In the genomic region with DNA sequence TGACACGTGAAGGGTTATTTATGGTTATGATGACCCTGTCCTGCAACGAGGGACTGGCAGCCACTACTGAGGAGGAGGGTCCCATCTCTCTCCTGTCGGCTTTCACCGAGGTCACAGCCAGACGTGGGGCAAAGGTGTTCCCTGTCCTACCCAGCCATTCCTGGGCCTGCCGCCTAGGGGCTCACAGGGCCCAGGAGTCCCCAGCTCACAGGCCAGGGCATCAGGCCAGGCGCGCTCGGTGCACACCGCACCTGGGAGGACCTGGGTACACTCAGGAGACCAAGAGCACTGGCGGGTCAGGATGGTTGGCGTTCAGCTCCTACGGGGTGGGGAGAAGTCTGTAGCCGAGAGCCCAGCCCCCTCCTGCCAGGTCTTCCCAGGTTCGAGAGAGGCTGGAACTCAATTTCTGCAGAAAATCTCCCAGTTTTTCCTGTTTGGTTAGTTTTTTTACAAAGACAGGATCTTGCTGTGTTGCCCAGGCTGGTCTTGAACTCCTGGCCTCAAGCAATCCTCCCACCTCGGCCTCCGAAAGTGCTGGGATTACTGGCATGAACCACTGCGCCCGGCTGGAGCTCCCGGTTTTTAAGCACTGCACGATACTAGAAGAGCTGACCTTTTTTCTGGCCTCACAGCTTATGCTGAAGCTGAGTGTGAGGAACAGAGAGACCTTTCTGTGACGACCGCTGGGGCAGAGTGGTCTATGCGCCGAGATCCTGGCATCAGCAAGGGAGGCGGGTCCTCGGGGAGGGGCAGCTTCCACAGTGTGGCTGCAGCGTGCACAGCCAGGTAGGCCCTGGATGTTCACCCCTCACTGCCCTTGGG, we compare ENCODE assay signal across 21 cellular contexts. TPM values are rescaled to one million over a fixed set of nuclear protein-coding genes. Genes with fewer than 3 reads are reported as not detected.
A peak's percentile ranks its signal among the peaks of the same experiment; 100 is the strongest.
DNase-seq lines count a peak whose midpoint lies in the region; ATAC-seq, FAIRE-seq and TF ChIP-seq lines count a peak whose summit lies in the region.
"Had no signal": no experiment of that assay in that cellular context is flagged by ENCODE, and none has a peak within 500 bp of the region (broad histone marks: within the 10 kb centered on the region; RNA-seq: fewer than 3 reads in every experiment).

No MANE protein-coding gene starts in this region.

- no peaks in the 10 kb centered on the region for H3K27me3 ChIP-seq in CD4-positive, CD25-positive, alpha-beta regulatory T cell (ENCODE audit: control insufficient read depth, insufficient read depth, low read length)
- no peaks in the 10 kb centered on the region for H3K27me3 ChIP-seq in IMR-90 (ENCODE audit: control insufficient read depth, insufficient read depth, low read length)
- H3K27me3 ChIP-seq in GM12878 (replicated peaks in 1 of 2; ENCODE audit: control insufficient read depth in 2 of 2, insufficient read depth in 2 of 2, low read length in 1 of 2) = no peaks in the 10 kb centered on the region
- H3K27me3 ChIP-seq: heart right ventricle, SJCRH30, suprapubic skin, vagina had no signal

- FAIRE-seq in GM12878 (lab: Jason Lieb, UNC) (no peak), GM12891 (lab: Jason Lieb, UNC) (no peak)

- TF ChIP-seq RAD21 in IMR-90 (IDR thresholded peaks at IDR 0.05; ENCODE audit: low read length) (no peak), GM12878 (IDR thresholded peaks at IDR 0.05; ENCODE audit: insufficient read depth, low read depth, low read length) (no peak)

- no peak overlapping the region for H4K8ac ChIP-seq in IMR-90 (ENCODE audit: low read depth in 2 of 2, low read length in 2 of 2)

- H2AFZ ChIP-seq in IMR-90 (replicated peaks; ENCODE audit: low read length, poor library complexity) = no peak overlapping the region
- H2AFZ ChIP-seq in GM12878 (ENCODE audit: control insufficient read depth, low read depth, low read length) = no peak overlapping the region

- H3K4me1 Mint-ChIP-seq in CD4-positive, CD25-positive, alpha-beta regulatory T cell = peaks cover 0 to 16% (median 5%) of the 10 kb centered on the region in 4 donors
- H3K4me1 Mint-ChIP-seq in neural crest cell = peaks cover 9% of the 10 kb centered on the region

- H3K79me1 ChIP-seq in IMR-90 (ENCODE audit: low read depth in 1 of 2, low read length in 2 of 2) = peaks cover 4 to 20% of the 10 kb centered on the region in 2 experiments

- H3K14ac ChIP-seq in IMR-90 (replicated peaks; ENCODE audit: low read depth, low read length) = no peak overlapping the region

- H3K9ac ChIP-seq in IMR-90 (ENCODE audit: low read depth, low read length) = no peak overlapping the region
- no peak overlapping the region for H3K9ac ChIP-seq in GM12878 (ENCODE audit: control insufficient read depth, insufficient read depth, low read length)

- no peak for TF ChIP-seq POLR2A in IMR-90 (IDR thresholded peaks at IDR 0.05; ENCODE audit: low read depth, low read length)
- no peak for TF ChIP-seq POLR2A in GM12878 (IDR thresholded peaks at IDR 0.05; ENCODE audit: low read depth, low read length)
- no peak for TF ChIP-seq POLR2A in GM12891 (IDR thresholded peaks at IDR 0.05; ENCODE audit: low read depth, low read length)

- no peaks in the 10 kb centered on the region for H3K9me3 Mint-ChIP-seq in CD4-positive, CD25-positive, alpha-beta regulatory T cell
- no peaks in the 10 kb centered on the region for H3K9me3 Mint-ChIP-seq in neural crest cell
- H3K9me3 Mint-ChIP-seq: nephron had no signal

- H3K4me2 ChIP-seq in IMR-90 (ENCODE audit: low read depth, low read length) = no peak overlapping the region
- H3K4me2 ChIP-seq in GM12878 (ENCODE audit: control insufficient read depth, insufficient read depth) = no peak overlapping the region

- BruUV-seq in IMR-90 (replicated peaks; lab: Mats Ljungman, UMichigan) (TSS peak; percentile 79), GM12878 (replicated peaks; lab: Mats Ljungman, UMichigan) (TSS peak; percentile 69)

- no peak overlapping the region for H3K27ac ChIP-seq in CD4-positive, CD25-positive, alpha-beta regulatory T cell (ENCODE audit: insufficient read depth, low read length, poor library complexity, severe bottlenecking)
- H3K27ac ChIP-seq in IMR-90 (ENCODE audit: insufficient read depth, low read length) = no peak overlapping the region
- H3K27ac ChIP-seq in GM12878 (ENCODE audit: control insufficient read depth, insufficient read depth) = no peak overlapping the region
- H3K27ac ChIP-seq: heart right ventricle, prostate gland, SJCRH30, suprapubic skin, vagina had no signal

- peaks cover 12% of the 10 kb centered on the region for H3K79me2 ChIP-seq in GM12878 (ENCODE audit: control insufficient read depth, insufficient read depth, low read length)

- H3K27ac Mint-ChIP-seq in CD4-positive, CD25-positive, alpha-beta regulatory T cell = peak overlapping the region in 2 of 3 donors; percentile 51 to 76
- H3K27ac Mint-ChIP-seq in neural crest cell (ENCODE audit: unreplicated experiment) = no peak overlapping the region
- H3K27ac Mint-ChIP-seq: nephron had no signal

- POLR2A ChIA-PET in IMR-90 (lab: Charles Lee; ENCODE audit: unreplicated experiment) = no interaction called here
- POLR2A ChIA-PET in GM12878 (lab: Charles Lee) = interaction anchor here (0.5 to 1.2 kb wide), 3 partner anchors 8 to 169 kb away, joined by 3 to 5 read pairs (median 3); no protein-coding TSS in a partner anchor

- CTCF ChIA-PET in IMR-90 (lab: Yijun Ruan, JAX) (no interaction called here), GM12878 (lab: Yijun Ruan, JAX) (no interaction called here)

- H3K4me3 ChIP-seq in CD4-positive, CD25-positive, alpha-beta regulatory T cell (ENCODE audit: low read depth, low read length) = no peak overlapping the region
- H3K4me3 ChIP-seq in IMR-90 (ENCODE audit: insufficient read depth, low read depth, low read length) = no peak overlapping the region
- no peak overlapping the region for H3K4me3 ChIP-seq in GM12878
- H3K4me3 ChIP-seq: heart right ventricle, prostate gland, SJCRH30, suprapubic skin, vagina had no signal

- H2AK5ac ChIP-seq in IMR-90 (ENCODE audit: low read depth, low read length) = no peak overlapping the region

- no peak overlapping the region for H2BK120ac ChIP-seq in IMR-90 (ENCODE audit: low read depth, low read length)

- peaks cover 18% of the 10 kb centered on the region for H4K20me1 ChIP-seq in IMR-90 (ENCODE audit: insufficient read depth, low read length)
- no peaks in the 10 kb centered on the region; the same call in none of the 2 replicates for H4K20me1 ChIP-seq in GM12878 (ENCODE audit: control insufficient read depth, insufficient read depth)

- dilution Hi-C loops in IMR-90 (cut with HindIII; ENCODE audit: low sequenced_read_pairs, unreplicated experiment) = no loop called here

- H2BK15ac ChIP-seq in IMR-90 (ENCODE audit: low read depth, low read length) = no peak overlapping the region

- H2BK5ac ChIP-seq in IMR-90 (ENCODE audit: low read depth, low read length, poor library complexity, severe bottlenecking) = no peak overlapping the region

- intact Hi-C loops in IMR-90 (cut with micrococcal nuclease) (no loop called here), GM12878 (cut with micrococcal nuclease; ENCODE audit: unreplicated experiment) (no loop called here)

- RAD21 ChIA-PET in GM12878 (lab: Charles Lee; ENCODE audit: unreplicated experiment) = no interaction called here

- H3K9me1 ChIP-seq in IMR-90 (ENCODE audit: insufficient read depth, low read length) = peaks cover 1% of the 10 kb centered on the region; the same call in 1 of the 2 replicates

- no peaks in the 10 kb centered on the region for H3K27me3 Mint-ChIP-seq in CD4-positive, CD25-positive, alpha-beta regulatory T cell
- no peaks in the 10 kb centered on the region for H3K27me3 Mint-ChIP-seq in neural crest cell (ENCODE audit: low read depth)

- H2BK20ac ChIP-seq in IMR-90 (ENCODE audit: low read depth, low read length) = no peak overlapping the region

- TF ChIP-seq CTCF in IMR-90 (conservative IDR thresholded peaks at IDR 0.05; ENCODE audit: low read depth, low read length) (no peak), GM12878 (IDR thresholded peaks at IDR 0.05 in 2 of 3, conservative IDR thresholded peaks at IDR 0.05 in 1 of 3; ENCODE audit: control insufficient read depth in 2 of 3, extremely low read depth in 1 of 3, insufficient read depth in 1 of 3, low read depth in 3 of 3, low read length in 3 of 3) (no peak), neural crest cell (conservative IDR thresholded peaks at IDR 0.05) (no peak)

- 91% methylated on average over 9 of the region's 28 CpGs; no CpG with 5 or more reads in 1 of the 2 experiments for WGBS in IMR-90 (ENCODE audit: extremely low coverage in 2 of 2, insufficient read length in 1 of 2), 2 experiments
- 84% methylated on average over 28 of the region's 28 CpGs for WGBS in GM12878 (ENCODE audit: insufficient coverage, insufficient replicate concordance, low lambda C conversion rate, missing lambda C conversion rate)

- SMC1A ChIA-PET in GM12878 (lab: Charles Lee; ENCODE audit: uncharacterized antibody, unreplicated experiment) = no interaction called here

- no peak overlapping the region for H3K23ac ChIP-seq in IMR-90 (ENCODE audit: low read depth, low read length)

- H3K4me1 ChIP-seq in CD4-positive, CD25-positive, alpha-beta regulatory T cell (ENCODE audit: control insufficient read depth, insufficient read depth, low read length, poor library complexity, severe bottlenecking) = peaks cover 10% of the 10 kb centered on the region
- H3K4me1 ChIP-seq in IMR-90 (ENCODE audit: control insufficient read depth, insufficient read depth, low read length) = no peaks in the 10 kb centered on the region; the same call in 1 of the 2 replicates
- H3K4me1 ChIP-seq in GM12878 (ENCODE audit: control insufficient read depth, insufficient read depth, low read length) = peaks cover 16% of the 10 kb centered on the region
- H3K4me1 ChIP-seq: prostate gland had no signal

- no peak overlapping the region for H3K4ac ChIP-seq in IMR-90 (ENCODE audit: low read depth, low read length)

- no peak overlapping the region for H4K91ac ChIP-seq in IMR-90 (ENCODE audit: insufficient read depth, low read depth, low read length)

- H3K36me3 Mint-ChIP-seq in CD4-positive, CD25-positive, alpha-beta regulatory T cell = no peaks in the 10 kb centered on the region
- no peaks in the 10 kb centered on the region for H3K36me3 Mint-ChIP-seq in neural crest cell (ENCODE audit: low read depth)

- DNase-seq in CD4-positive, CD25-positive, alpha-beta regulatory T cell = no peak
- DNase-seq in IMR-90 (no peak), GM12878 (ENCODE audit: low read depth, low spot score) (no peak), neural crest cell (ENCODE audit: low read depth, low spot score) (no peak), C1 segment of cervical spinal cord (lab: John Stamatoyannopoulos, UW) (no peak), GM12891 (ENCODE audit: insufficient read length, low spot score) (no peak)
- DNase-seq: activated effector memory CD4-positive, alpha-beta T cell treated with anti-CD3 and anti-CD28 coated beads, Interleukin-2, amount 50 U/mL, for 16 hours; dermis blood vessel endothelial cell; DND-41; midbrain; NCI-H1092; NCI-H2029; NCI-H2227 treated with DMSO at 0.1 percent for 48 hours; NCI-H82; SJCRH30 had no signal

- in situ Hi-C loops in IMR-90 (cut with MboI; ENCODE audit: low sequenced_read_pairs) (no loop called here), GM12878 (cut with MboI) (no loop called here)

- TF ChIP-seq EP300 in GM12878 (IDR thresholded peaks at IDR 0.05; ENCODE audit: borderline replicate concordance in 1 of 2, control insufficient read depth in 1 of 2, low read depth in 2 of 2, low read length in 2 of 2) = no peak

- peak overlapping the region in 1 of 4 donors; percentile 21 for H3K4me3 Mint-ChIP-seq in CD4-positive, CD25-positive, alpha-beta regulatory T cell
- peak overlapping the region; percentile 57 for H3K4me3 Mint-ChIP-seq in neural crest cell
- H3K4me3 Mint-ChIP-seq: nephron had no signal

- H3K18ac ChIP-seq in IMR-90 (ENCODE audit: low read depth, low read length) = no peak overlapping the region

- no peak overlapping the region for H2AK9ac ChIP-seq in IMR-90 (replicated peaks; ENCODE audit: low read depth, low read length, poor library complexity)

- H3K36me3 ChIP-seq in CD4-positive, CD25-positive, alpha-beta regulatory T cell (ENCODE audit: control insufficient read depth, insufficient read depth, low read length) = peaks cover 28% of the 10 kb centered on the region
- H3K36me3 ChIP-seq in IMR-90 (ENCODE audit: control insufficient read depth, insufficient read depth, low read length) = peaks cover 40% of the 10 kb centered on the region
- H3K36me3 ChIP-seq in GM12878 (ENCODE audit: control insufficient read depth in 2 of 2, insufficient read depth in 2 of 2, low read length in 1 of 2) = peaks cover 14 to 36% of the 10 kb centered on the region in 2 experiments

- no peak for ATAC-seq in CD4-positive, CD25-positive, alpha-beta regulatory T cell (ENCODE audit: low read depth in 2 of 2)
- no peak for ATAC-seq in IMR-90 (ENCODE audit: low read depth)
- no peak for ATAC-seq in GM12878
- no peak for ATAC-seq in HG03108 (IDR thresholded peaks at IDR 0.05; ENCODE audit: unreplicated experiment)
- ATAC-seq: heart right ventricle had no signal

- no peaks in the 10 kb centered on the region for H3K9me3 ChIP-seq in CD4-positive, CD25-positive, alpha-beta regulatory T cell (ENCODE audit: control insufficient read depth in 2 of 2, low read length in 2 of 2)
- H3K9me3 ChIP-seq in IMR-90 (ENCODE audit: control insufficient read depth, insufficient read depth, low read length) = no peaks in the 10 kb centered on the region
- no peaks in the 10 kb centered on the region for H3K9me3 ChIP-seq in GM12878 (replicated peaks; ENCODE audit: control insufficient read depth, insufficient read depth, low read length)
- H3K9me3 ChIP-seq: heart right ventricle, prostate gland, SJCRH30, suprapubic skin, vagina had no signal

- H3K56ac ChIP-seq in IMR-90 (ENCODE audit: extremely low read depth, insufficient read depth, low read length) = no peak overlapping the region

- H4K5ac ChIP-seq in IMR-90 (ENCODE audit: low read depth, low read length) = no peak overlapping the region

RNA-seq across cellular contexts. Expression of a gene that starts 7.7 kb away (rescaled TPM):
- 155 TPM for total RNA-seq in CD4-positive, CD25-positive, alpha-beta regulatory T cell
- 100 to 1,000 TPM; 174 to 230 (median 203) TPM for polyA plus RNA-seq in CD4-positive, CD25-positive, alpha-beta regulatory T cell
- total RNA-seq in IMR-90 (2012; rRNA removed) (61.1 and 75.1 TPM in 2 replicates), GM12878 (2014; rRNA removed) (119 and 141 TPM in 2 replicates), GM12878 (2014; rRNA removed; fragmentation: Illumina TruSeq; extraction: Trizol) (93.1 and 97.9 TPM in 2 replicates), GM12878 (2021) (156 and 159 TPM in 2 replicates), neural crest cell (111 and 115 TPM in 2 replicates)
- polyA plus RNA-seq in IMR-90 (2012; rRNA removed) (76.7 and 89.0 TPM in 2 replicates), GM12878 (2011; rRNA removed) (101 and 125 TPM in 2 replicates), GM12878 (2014; fragmentation: Illumina TruSeq; extraction: Trizol) (81.7 and 120 TPM in 2 replicates), GM12878 (2014; fragmentation: Nextera tagmentation; extraction: Ambion mirVana) (1 to 10 TPM; 4.2 to 8.5 TPM), GM12878 (2014; rRNA removed) (162 and 194 TPM in 2 replicates), GM12878 (2016; fragmentation: Nextera tagmentation; extraction: Ambion mirVana) (100 to 1,000 TPM; 150 to 157 TPM)
- 84.4 and 115 TPM in 2 replicates for polyA plus RNA-seq in IMR-90 (2012; cell fraction: cytosol; rRNA removed)
- 201 and 366 TPM in 2 replicates for polyA plus RNA-seq in IMR-90 (2012; cell fraction: nucleus; rRNA removed; ENCODE audit: low replicate concordance)
- total RNA-seq in GM12878 (2013; cell fraction: nucleolus; rRNA removed) = 374 and 423 TPM in 2 replicates
- 98.7 TPM for polyA plus RNA-seq in GM12878 (2011; ENCODE audit: low read depth)
- polyA plus RNA-seq in GM12878 (2011; cell fraction: cytosol; rRNA removed) = 197 and 266 TPM in 2 replicates
- 419 and 530 TPM in 2 replicates for polyA plus RNA-seq in GM12878 (2011; cell fraction: nucleus; rRNA removed)
- polyA plus RNA-seq in GM12878 (2012) = 155 and 177 TPM in 2 replicates
- polyA minus RNA-seq in GM12878 (2011; rRNA and poly(A)+ RNA removed) = 79.4 and 160 TPM in 2 replicates
- polyA minus RNA-seq in GM12878 (2011; cell fraction: cytosol; rRNA and poly(A)+ RNA removed) = 79.5 and 85.7 TPM in 2 replicates
- polyA minus RNA-seq in GM12878 (2011; cell fraction: nucleus; rRNA and poly(A)+ RNA removed) = 112 and 194 TPM in 2 replicates
- 104 TPM for polyA plus RNA-seq in GM12891 (2012; ENCODE audit: low read depth, missing spikeins)

RNA-seq across cellular contexts. Expression of a gene that starts 15.7 kb away (rescaled TPM):
- 93.2 TPM for total RNA-seq in CD4-positive, CD25-positive, alpha-beta regulatory T cell
- polyA plus RNA-seq in CD4-positive, CD25-positive, alpha-beta regulatory T cell = 100 to 1,000 TPM in 3 of 4 donors, 10 to 100 TPM in 1; 97.0 to 141 (median 114) TPM
- total RNA-seq in IMR-90 (2012; rRNA removed) = 70.8 and 83.7 TPM in 2 replicates
- polyA plus RNA-seq in IMR-90 (2012; rRNA removed) = 88.8 and 94.8 TPM in 2 replicates
- polyA plus RNA-seq in IMR-90 (2012; cell fraction: cytosol; rRNA removed) = 72.3 and 101 TPM in 2 replicates
- polyA plus RNA-seq in IMR-90 (2012; cell fraction: nucleus; rRNA removed; ENCODE audit: low replicate concordance) = 89.0 and 135 TPM in 2 replicates
- 167 and 178 TPM in 2 replicates for total RNA-seq in GM12878 (2013; cell fraction: nucleolus; rRNA removed)
- total RNA-seq in GM12878 (2014; rRNA removed) = 35.5 and 44.1 TPM in 2 replicates
- 29.2 and 29.4 TPM in 2 replicates for total RNA-seq in GM12878 (2014; rRNA removed; fragmentation: Illumina TruSeq; extraction: Trizol)
- 65.3 and 65.8 TPM in 2 replicates for total RNA-seq in GM12878 (2021)
- 72.0 TPM for polyA plus RNA-seq in GM12878 (2011; ENCODE audit: low read depth)
- 120 and 138 TPM in 2 replicates for polyA plus RNA-seq in GM12878 (2011; rRNA removed)
- polyA plus RNA-seq in GM12878 (2011; cell fraction: cytosol; rRNA removed) = 128 and 152 TPM in 2 replicates
- 170 and 183 TPM in 2 replicates for polyA plus RNA-seq in GM12878 (2011; cell fraction: nucleus; rRNA removed)
- polyA plus RNA-seq in GM12878 (2012) = 120 and 130 TPM in 2 replicates
- 22.4 and 42.7 TPM in 2 replicates for polyA plus RNA-seq in GM12878 (2014; fragmentation: Illumina TruSeq; extraction: Trizol)
- polyA plus RNA-seq in GM12878 (2014; fragmentation: Nextera tagmentation; extraction: Ambion mirVana) = 10 to 100 TPM; 16.7 to 27.4 TPM
- polyA plus RNA-seq in GM12878 (2014; rRNA removed) = 50.9 and 56.1 TPM in 2 replicates
- 100 to 1,000 TPM; 115 to 126 TPM for polyA plus RNA-seq in GM12878 (2016; fragmentation: Nextera tagmentation; extraction: Ambion mirVana)
- polyA minus RNA-seq in GM12878 (2011; rRNA and poly(A)+ RNA removed) = 81.9 and 82.4 TPM in 2 replicates
- 27.1 and 29.1 TPM in 2 replicates for polyA minus RNA-seq in GM12878 (2011; cell fraction: cytosol; rRNA and poly(A)+ RNA removed)
- 29.7 and 37.7 TPM in 2 replicates for polyA minus RNA-seq in GM12878 (2011; cell fraction: nucleus; rRNA and poly(A)+ RNA removed)
- total RNA-seq in neural crest cell = 73.3 and 84.2 TPM in 2 replicates
- polyA plus RNA-seq in GM12891 (2012; ENCODE audit: low read depth, missing spikeins) = 119 TPM

RNA-seq across cellular contexts. Expression of a gene that starts 24.5 kb away (rescaled TPM):
- 13.9 TPM for total RNA-seq in CD4-positive, CD25-positive, alpha-beta regulatory T cell
- 10 to 100 TPM; 20.5 to 32.9 (median 24.6) TPM for polyA plus RNA-seq in CD4-positive, CD25-positive, alpha-beta regulatory T cell
- 24.4 and 25.3 TPM in 2 replicates for total RNA-seq in IMR-90 (2012; rRNA removed)
- polyA plus RNA-seq in IMR-90 (2012; rRNA removed) = 33.4 and 34.5 TPM in 2 replicates
- 31.1 and 43.7 TPM in 2 replicates for polyA plus RNA-seq in IMR-90 (2012; cell fraction: cytosol; rRNA removed)
- 18.5 and 32.9 TPM in 2 replicates for polyA plus RNA-seq in IMR-90 (2012; cell fraction: nucleus; rRNA removed; ENCODE audit: low replicate concordance)
- 32.4 and 38.4 TPM in 2 replicates for total RNA-seq in GM12878 (2013; cell fraction: nucleolus; rRNA removed)
- total RNA-seq in GM12878 (2014; rRNA removed) = 21.0 TPM in 2 replicates
- 10.3 and 11.6 TPM in 2 replicates for total RNA-seq in GM12878 (2014; rRNA removed; fragmentation: Illumina TruSeq; extraction: Trizol)
- 25.8 and 29.6 TPM in 2 replicates for total RNA-seq in GM12878 (2021)
- 6.8 TPM for polyA plus RNA-seq in GM12878 (2011; ENCODE audit: low read depth)
- 10.8 and 16.9 TPM in 2 replicates for polyA plus RNA-seq in GM12878 (2011; rRNA removed)
- polyA plus RNA-seq in GM12878 (2011; cell fraction: cytosol; rRNA removed) = 31.6 and 39.7 TPM in 2 replicates
- 33.0 and 43.8 TPM in 2 replicates for polyA plus RNA-seq in GM12878 (2011; cell fraction: nucleus; rRNA removed)
- 15.1 and 18.3 TPM in 2 replicates for polyA plus RNA-seq in GM12878 (2012)
- 4.2 and 10.2 TPM in 2 replicates for polyA plus RNA-seq in GM12878 (2014; fragmentation: Illumina TruSeq; extraction: Trizol)
- 1 to 10 TPM in 1 of 2 experiments, under 1 TPM in 1; 0.48 to 2.4 TPM for polyA plus RNA-seq in GM12878 (2014; fragmentation: Nextera tagmentation; extraction: Ambion mirVana)
- 19.6 and 23.7 TPM in 2 replicates for polyA plus RNA-seq in GM12878 (2014; rRNA removed)
- 10 to 100 TPM; 25.9 to 28.4 TPM for polyA plus RNA-seq in GM12878 (2016; fragmentation: Nextera tagmentation; extraction: Ambion mirVana)
- polyA minus RNA-seq in GM12878 (2011; rRNA and poly(A)+ RNA removed) = 18.4 and 28.0 TPM in 2 replicates
- 12.6 and 16.9 TPM in 2 replicates for polyA minus RNA-seq in GM12878 (2011; cell fraction: cytosol; rRNA and poly(A)+ RNA removed)
- polyA minus RNA-seq in GM12878 (2011; cell fraction: nucleus; rRNA and poly(A)+ RNA removed) = 5.7 and 14.4 TPM in 2 replicates
- total RNA-seq in neural crest cell = 33.3 and 35.6 TPM in 2 replicates
- 9.9 TPM for polyA plus RNA-seq in GM12891 (2012; ENCODE audit: low read depth, missing spikeins)

RNA-seq across cellular contexts. Expression of a gene that starts 24.7 kb away (rescaled TPM):
- total RNA-seq in CD4-positive, CD25-positive, alpha-beta regulatory T cell = 42.8 TPM
- 10 to 100 TPM in 3 of 4 donors, 1 to 10 TPM in 1; 9.7 to 13.0 (median 11.3) TPM for polyA plus RNA-seq in CD4-positive, CD25-positive, alpha-beta regulatory T cell
- total RNA-seq in IMR-90 (2012; rRNA removed) (3.8 and 4.2 TPM in 2 replicates), GM12878 (2014; rRNA removed) (10.8 and 12.7 TPM in 2 replicates), GM12878 (2014; rRNA removed; fragmentation: Illumina TruSeq; extraction: Trizol) (5.8 and 6.4 TPM in 2 replicates), GM12878 (2021) (15.9 and 16.4 TPM in 2 replicates), neural crest cell (47.8 and 48.5 TPM in 2 replicates)
- polyA plus RNA-seq in IMR-90 (2012; rRNA removed) (9.2 and 9.5 TPM in 2 replicates), GM12878 (2011; rRNA removed) (5.1 and 7.6 TPM in 2 replicates), GM12878 (2014; fragmentation: Illumina TruSeq; extraction: Trizol) (5.0 and 6.3 TPM in 2 replicates), GM12878 (2014; fragmentation: Nextera tagmentation; extraction: Ambion mirVana) (1 to 10 TPM; 1.6 to 1.9 TPM), GM12878 (2014; rRNA removed) (21.9 and 24.2 TPM in 2 replicates), GM12878 (2016; fragmentation: Nextera tagmentation; extraction: Ambion mirVana) (1 to 10 TPM; 4.9 to 8.7 TPM)
- polyA plus RNA-seq in IMR-90 (2012; cell fraction: cytosol; rRNA removed) = 5.6 and 10.0 TPM in 2 replicates
- 76.9 and 127 TPM in 2 replicates for polyA plus RNA-seq in IMR-90 (2012; cell fraction: nucleus; rRNA removed; ENCODE audit: low replicate concordance)
- total RNA-seq in GM12878 (2013; cell fraction: nucleolus; rRNA removed) = 34.6 and 37.8 TPM in 2 replicates
- 4.9 TPM for polyA plus RNA-seq in GM12878 (2011; ENCODE audit: low read depth)
- polyA plus RNA-seq in GM12878 (2011; cell fraction: cytosol; rRNA removed) = 7.5 and 11.0 TPM in 2 replicates
- 119 and 120 TPM in 2 replicates for polyA plus RNA-seq in GM12878 (2011; cell fraction: nucleus; rRNA removed)
- 9.6 and 13.9 TPM in 2 replicates for polyA plus RNA-seq in GM12878 (2012)
- polyA minus RNA-seq in GM12878 (2011; rRNA and poly(A)+ RNA removed) = 2.5 and 5.6 TPM in 2 replicates
- 2.1 TPM in 2 replicates for polyA minus RNA-seq in GM12878 (2011; cell fraction: cytosol; rRNA and poly(A)+ RNA removed)
- 8.1 and 10.9 TPM in 2 replicates for polyA minus RNA-seq in GM12878 (2011; cell fraction: nucleus; rRNA and poly(A)+ RNA removed)
- polyA plus RNA-seq in GM12891 (2012; ENCODE audit: low read depth, missing spikeins) = 7.6 TPM
